In genomic region chr19:18626906-18627305, GRCh38 we compare ENCODE assay signal across 23 cellular contexts. TPM values are rescaled to one million over a fixed set of nuclear protein-coding genes. Genes with fewer than 3 reads are reported as not detected.
DNase-seq lines count a peak whose midpoint lies in the region; ATAC-seq and TF ChIP-seq lines count a peak whose summit lies in the region.
"Had no signal": no experiment of that assay in that cellular context is flagged by ENCODE, and none has a peak within 500 bp of the region (broad histone marks: within the 10 kb centered on the region; RNA-seq: fewer than 3 reads in every experiment).

No MANE protein-coding gene starts in this region.

- H3K4me3 Mint-ChIP-seq in GM23338 = no peak overlapping the region
- H3K4me3 Mint-ChIP-seq: CD14-positive monocyte, H9 had no signal

- no peak overlapping the region for H3K27ac ChIP-seq in GM23338 (ENCODE audit: low read depth)
- H3K27ac ChIP-seq: 22Rv1, GM23248 had no signal

- H3K27me3 Mint-ChIP-seq in GM23338 (ENCODE audit: insufficient read depth, low read depth, poor library complexity) = peaks cover 9% of the 10 kb centered on the region

- no peaks in the 10 kb centered on the region for H3F3A ChIP-seq in GM23338 (replicated peaks; ENCODE audit: low read depth)

- H3K79me2 ChIP-seq in GM23338 (replicated peaks; ENCODE audit: insufficient read depth) = no peaks in the 10 kb centered on the region

- H3K4me2 ChIP-seq in GM23338 = no peak overlapping the region

- no peaks in the 10 kb centered on the region for H4K20me1 ChIP-seq in GM23338 (replicated peaks; ENCODE audit: insufficient read depth)

- no peaks in the 10 kb centered on the region for H3K4me1 Mint-ChIP-seq in GM23338
- H3K4me1 Mint-ChIP-seq: CD14-positive monocyte, H9 had no signal

- H3K36me3 ChIP-seq in GM23338 (ENCODE audit: insufficient read depth) = no peaks in the 10 kb centered on the region
- H3K36me3 ChIP-seq: BE2C had no signal

- no peaks in the 10 kb centered on the region for H3K27me3 ChIP-seq in GM23338 (ENCODE audit: insufficient read depth)
- H3K27me3 ChIP-seq: BE2C had no signal

- H3K4me3 ChIP-seq in GM23338 (no peak overlapping the region), fibroblast of villous mesenchyme (ENCODE audit: low read depth, low read length) (no peak overlapping the region)
- H3K4me3 ChIP-seq: GM12878, GM23248 had no signal

- ATAC-seq in GM23338 = no peak
- ATAC-seq: GM12878, Panc1 had no signal

- no peak overlapping the region for H3K27ac Mint-ChIP-seq in GM23338
- H3K27ac Mint-ChIP-seq: CD14-positive monocyte, H9 had no signal

- no peak overlapping the region for H2AFZ ChIP-seq in GM23338
- H2AFZ ChIP-seq: GM23248 had no signal

- DNase-seq in DMS 273 (lab: John Stamatoyannopoulos, UW; ENCODE audit: unreplicated experiment) (peak; percentile 44), DMS 273 treated with DMSO at 0.1 percent for 48 hours (lab: John Stamatoyannopoulos, UW) (no peak), GM23338 (ENCODE audit: low spot score) (peak; percentile 28), astrocyte of the hippocampus (ENCODE audit: low read depth, low spot score) (peak; percentile 56), fibroblast of villous mesenchyme (ENCODE audit: low read depth) (peak; percentile 14), Kasumi-1 (lab: John Stamatoyannopoulos, UW) (no peak), KG1 (lab: John Stamatoyannopoulos, UW) (no peak), NCI-H774 (lab: John Stamatoyannopoulos, UW) (no peak)
- DNase-seq: BE2C, Calu3, DMS53, GM23248, H9, KBM-7, MM.1S, NCI-H2029 treated with DMSO at 0.1 percent for 48 hours, NCI-H2171, SHP77 treated with DMSO at 0.1 percent for 48 hours, SW 1271 had no signal

- no peak for TF ChIP-seq CTCF in GM23338 (conservative IDR thresholded peaks at IDR 0.05; ENCODE audit: low read depth in 2 of 2)
- no peak for TF ChIP-seq CTCF in fibroblast of villous mesenchyme (IDR thresholded peaks at IDR 0.05; ENCODE audit: insufficient read depth, low read depth, low read length)

- H3K4me1 ChIP-seq in GM23338 (ENCODE audit: insufficient read depth) = no peaks in the 10 kb centered on the region
- H3K4me1 ChIP-seq: BE2C had no signal

- H3K9me2 ChIP-seq in GM23338 (ENCODE audit: insufficient read depth) = no peaks in the 10 kb centered on the region

- no peaks in the 10 kb centered on the region for H3K36me3 Mint-ChIP-seq in GM23338 (ENCODE audit: low read depth)
- H3K36me3 Mint-ChIP-seq: CD14-positive monocyte had no signal

- H3K9me3 Mint-ChIP-seq in GM23338 = no peaks in the 10 kb centered on the region
- H3K9me3 Mint-ChIP-seq: H9 had no signal

TF ChIP-seq in GM23338, 12 proteins besides CTCF, POLR2A, EP300 and RAD21 (continues in another document):
- TF ChIP-seq EZH2 (IDR thresholded peaks at IDR 0.05; ENCODE audit: low read depth, unreplicated experiment) (no peak), STAT1 (IDR thresholded peaks at IDR 0.05; ENCODE audit: unreplicated experiment) (no peak), POLR2AphosphoS5 (IDR thresholded peaks at IDR 0.05; ENCODE audit: low read depth) (no peak), ZNF114 (CRISPR knock-in tag; IDR thresholded peaks at IDR 0.05) (no peak), REST (IDR thresholded peaks at IDR 0.05; ENCODE audit: unreplicated experiment) (no peak), JUNB (IDR thresholded peaks at IDR 0.05; ENCODE audit: unreplicated experiment) (no peak)

RNA-seq across cellular contexts. Expression of gene KLHL26, which starts 9.9 kb away (rescaled TPM):
- total RNA-seq in GM23338 (2014; rRNA removed; shearing (Covaris generic)) = 11.2 and 13.7 TPM in 2 replicates
- 3.6 and 6.4 TPM in 2 replicates for polyA plus RNA-seq in GM23338 (2016; fragmentation: Nextera tagmentation; extraction: Ambion mirVana)
- total RNA-seq in fibroblast of villous mesenchyme = 2.6 and 3.5 TPM in 2 replicates

RNA-seq across cellular contexts. Expression of gene TMEM59L, which starts 14.2 kb away (rescaled TPM):
- 6.8 and 9.8 TPM in 2 replicates for total RNA-seq in GM23338 (2014; rRNA removed; shearing (Covaris generic))
- 15.7 and 16.2 TPM in 2 replicates for polyA plus RNA-seq in GM23338 (2016; fragmentation: Nextera tagmentation; extraction: Ambion mirVana)
- total RNA-seq in fibroblast of villous mesenchyme = under 0.01 and 0.32 TPM in 2 replicates
- polyA plus RNA-seq: CD14-positive monocyte, GM12878 had no signal

RNA-seq across cellular contexts. Expression of gene CRLF1, which starts 20.3 kb away (rescaled TPM):
- total RNA-seq in GM23338 (2014; rRNA removed; shearing (Covaris generic)) = 17.1 and 18.1 TPM in 2 replicates
- polyA plus RNA-seq in GM23338 (2016; fragmentation: Nextera tagmentation; extraction: Ambion mirVana) = 19.7 and 22.9 TPM in 2 replicates
- not detected in 2 replicates for total RNA-seq in fibroblast of villous mesenchyme
- total RNA-seq: Calu3 had no signal

RNA-seq across cellular contexts. Expression of gene REX1BD, which starts 38.3 kb away (rescaled TPM):
- 121 and 124 TPM in 2 replicates for total RNA-seq in GM23338 (2014; rRNA removed; shearing (Covaris generic))
- polyA plus RNA-seq in GM23338 (2016; fragmentation: Nextera tagmentation; extraction: Ambion mirVana) = 135 and 138 TPM in 2 replicates
- 27.6 and 41.6 TPM in 2 replicates for total RNA-seq in fibroblast of villous mesenchyme

RNA-seq across cellular contexts. Expression of gene UBA52, which starts 55.2 kb away (rescaled TPM):
- 627 and 649 TPM in 2 replicates for total RNA-seq in GM23338 (2014; rRNA removed; shearing (Covaris generic))
- 1,301 and 1,361 TPM in 2 replicates for polyA plus RNA-seq in GM23338 (2016; fragmentation: Nextera tagmentation; extraction: Ambion mirVana)
- total RNA-seq in fibroblast of villous mesenchyme = 357 and 396 TPM in 2 replicates

Comparison
In these comparisons a context has a peak if more than half of its experiments do, and no peak if none do; other contexts are left out.
1. DNase-seq: peak in DMS 273 (single experiment), GM23338 (single experiment), astrocyte of the hippocampus (single experiment) and fibroblast of villous mesenchyme (single experiment); none in DMS 273 treated with DMSO at 0.1 percent for 48 hours (single experiment), Kasumi-1 (0 of 2), KG1 (single experiment) and NCI-H774 (single experiment).
2. RNA of gene CRLF1, which starts 20.3 kb away (total RNA-seq): 17.1 to 18.1 TPM in GM23338; not detected in fibroblast of villous mesenchyme; every median in the first group is over 10 times any median in the second.